ENCODE assay signal across 23 cellular contexts in the genomic region with DNA sequence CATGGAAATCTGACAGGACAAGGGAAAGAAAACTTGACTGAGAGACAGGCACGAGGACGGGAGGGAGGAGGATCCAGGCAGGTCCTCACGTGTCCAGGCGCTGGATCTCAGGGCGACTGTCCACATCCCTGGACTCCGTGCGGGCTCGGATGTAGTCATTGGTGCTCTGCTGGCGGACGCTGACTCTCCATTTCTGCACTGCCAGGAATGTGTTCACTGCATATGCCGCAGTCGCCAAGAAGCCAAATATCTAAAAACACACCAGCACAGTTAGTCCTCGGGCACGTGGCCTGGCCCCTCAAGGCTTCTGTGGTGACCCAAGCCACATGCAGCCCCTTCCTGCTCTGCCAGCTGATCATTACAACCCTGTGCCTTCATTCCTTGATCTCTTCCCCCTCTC. TPM values are rescaled to one million over a fixed set of nuclear protein-coding genes. Genes with fewer than 3 reads are reported as not detected.
DNase-seq lines count a peak whose midpoint lies in the region; ATAC-seq, FAIRE-seq and TF ChIP-seq lines count a peak whose summit lies in the region.
"Had no signal": no experiment of that assay in that cellular context is flagged by ENCODE, and none has a peak within 500 bp of the region (broad histone marks: within the 10 kb centered on the region; RNA-seq: fewer than 3 reads in every experiment).

No MANE protein-coding gene starts in this region.

- ATAC-seq in K562 (no peak), foreskin keratinocyte (no peak)
- no peak for ATAC-seq in effector memory CD8-positive, alpha-beta T cell (replicated peaks)

- DNase-seq in mammary epithelial cell (peak; percentile 23), MCF 10A (ENCODE audit: unreplicated experiment) (no peak), K562 (ENCODE audit: extremely low read depth in 1 of 4, low spot score in 3 of 4) (no peak), NCI-H2171 (lab: John Stamatoyannopoulos, UW) (no peak), foreskin keratinocyte (no peak), NCI-H1048 (lab: John Stamatoyannopoulos, UW) (no peak)
- DNase-seq in effector memory CD8-positive, alpha-beta T cell, result no peak
- DNase-seq: AML-193; CD8-positive, alpha-beta memory T cell; DMS53; GDM1; NCI-H1105 treated with DMSO at 0.1 percent for 48 hours; NCI-H2029 treated with DMSO at 0.1 percent for 48 hours; NCI-H345; NCI-H524; NCI-H774; NK-92 treated with Interleukin-12 subunit alpha and Interleukin-12 subunit beta, amount 100 ng/mL, for 24 hours; SJCRH30 had no signal

- no peak for FAIRE-seq in K562 (lab: Jason Lieb, UNC)

- H3K4me1 Mint-ChIP-seq in MCF 10A (ENCODE audit: insufficient read depth, unreplicated experiment) (peaks cover 29% of the 10 kb centered on the region), nephron (peaks cover 55% of the 10 kb centered on the region)
- H3K4me1 Mint-ChIP-seq in effector memory CD8-positive, alpha-beta T cell (ENCODE audit: low read depth in 2 of 2), result no peaks in the 10 kb centered on the region

- no peak for TF ChIP-seq RAD21 in K562 (CRISPR knock-in tag; conservative IDR thresholded peaks at IDR 0.05 in 1 of 2, IDR thresholded peaks at IDR 0.05 in 1 of 2)

- H3K9ac ChIP-seq in mammary epithelial cell (ENCODE audit: insufficient read depth, low read length) (no peak overlapping the region), K562 (ENCODE audit: insufficient read depth in 1 of 2, low read depth in 2 of 2, low read length in 2 of 2) (peak overlapping the region in 1 of 2 experiments; percentile 36; a peak in 1 of 4 replicates)

- no peaks in the 10 kb centered on the region for H3K9me3 Mint-ChIP-seq in MCF 10A (ENCODE audit: unreplicated experiment)
- no peaks in the 10 kb centered on the region for H3K9me3 Mint-ChIP-seq in nephron
- no peaks in the 10 kb centered on the region for H3K9me3 Mint-ChIP-seq in effector memory CD8-positive, alpha-beta T cell
- H3K9me3 Mint-ChIP-seq: CD8-positive, alpha-beta memory T cell had no signal

- H3K4me3 ChIP-seq in mammary epithelial cell (replicated peaks in 1 of 3; ENCODE audit: insufficient read depth in 1 of 3, low read depth in 2 of 3, low read length in 3 of 3) (no peak overlapping the region), K562 (no peak overlapping the region)
- H3K4me3 ChIP-seq: HAP-1, SJCRH30 had no signal

- H3K4me1 ChIP-seq in mammary epithelial cell (ENCODE audit: insufficient read depth, low read length), result peaks cover 44% of the 10 kb centered on the region
- peaks cover 31 to 54% of the 10 kb centered on the region in 2 experiments for H3K4me1 ChIP-seq in K562 (replicated peaks in 1 of 2; ENCODE audit: control insufficient read depth in 2 of 2, insufficient read depth in 2 of 2, low read length in 2 of 2)
- H3K4me1 ChIP-seq in foreskin keratinocyte, result peaks cover 20% of the 10 kb centered on the region
- H3K4me1 ChIP-seq: HAP-1 had no signal

- no peaks in the 10 kb centered on the region for H3K79me2 ChIP-seq in mammary epithelial cell (ENCODE audit: insufficient read depth, low read length)
- H3K79me2 ChIP-seq in K562 (ENCODE audit: control insufficient read depth, insufficient read depth, low read length), result no peaks in the 10 kb centered on the region

- H3K9me3 ChIP-seq in mammary epithelial cell (replicated peaks; ENCODE audit: insufficient read depth, low read length) (no peaks in the 10 kb centered on the region), K562 (replicated peaks; ENCODE audit: control insufficient read depth, insufficient read depth, low read depth, low read length) (no peaks in the 10 kb centered on the region)
- H3K9me3 ChIP-seq: HAP-1, SJCRH30 had no signal

- POLR2A ChIA-PET in MCF 10A (lab: Yijun Ruan, JAX), result no interaction called here
- POLR2A ChIA-PET in K562 (lab: Yijun Ruan, JAX), result no interaction called here

- H3K9me1 ChIP-seq in K562 (ENCODE audit: control insufficient read depth, insufficient read depth, low read length), result no peaks in the 10 kb centered on the region

- no TSS peak for BruUV-seq in mammary epithelial cell (replicated peaks; lab: Mats Ljungman, UMichigan)
- no TSS peak for BruUV-seq in MCF 10A (replicated peaks; lab: Mats Ljungman, UMichigan)
- BruUV-seq in K562 (replicated peaks; lab: Mats Ljungman, UMichigan), result no TSS peak

- no peak for TF ChIP-seq EP300 in K562 (IDR thresholded peaks at IDR 0.05; ENCODE audit: low read length)

- WGBS in mammary epithelial cell (ENCODE audit: low coverage, missing lambda C conversion rate), result 43% methylated on average over 13 of the region's 14 CpGs
- WGBS in K562 (ENCODE audit: insufficient coverage, low coverage, missing lambda C conversion rate), result 96% methylated on average over 14 of the region's 14 CpGs

- H3K27me3 ChIP-seq in mammary epithelial cell (ENCODE audit: insufficient read depth, low read length), result no peaks in the 10 kb centered on the region
- no peaks in the 10 kb centered on the region for H3K27me3 ChIP-seq in K562 (ENCODE audit: control insufficient read depth in 2 of 2, insufficient read depth in 2 of 2, low read length in 2 of 2)
- H3K27me3 ChIP-seq in foreskin keratinocyte, result no peaks in the 10 kb centered on the region
- H3K27me3 ChIP-seq: SJCRH30 had no signal

- H3K4me2 ChIP-seq in mammary epithelial cell (ENCODE audit: insufficient read depth, low read depth, low read length) (no peak overlapping the region), K562 (ENCODE audit: insufficient read depth, low read length) (no peak overlapping the region)

- H3K36me3 Mint-ChIP-seq in MCF 10A (ENCODE audit: insufficient read depth, unreplicated experiment), result peaks cover 18% of the 10 kb centered on the region
- peaks cover 12% of the 10 kb centered on the region for H3K36me3 Mint-ChIP-seq in nephron (ENCODE audit: low read depth)
- H3K36me3 Mint-ChIP-seq in effector memory CD8-positive, alpha-beta T cell (ENCODE audit: insufficient read depth), result no peaks in the 10 kb centered on the region
- H3K36me3 Mint-ChIP-seq: CD8-positive, alpha-beta memory T cell had no signal

- in situ Hi-C loops in mammary epithelial cell (cut with MboI; ENCODE audit: low sequenced_read_pairs in 2 of 2) (loop anchor here (10.0 to 25.0 kb wide), 2 partner anchors 240 to 243 kb away; no protein-coding TSS in a partner anchor), K562 (cut with MboI) (no loop called here)

- intact Hi-C loops in mammary epithelial cell (cut with micrococcal nuclease), result no loop called here
- intact Hi-C loops in MCF 10A (cut with micrococcal nuclease), result no loop called here
- intact Hi-C loops in K562 (cut with micrococcal nuclease), result no loop called here

- no peak overlapping the region for H3K27ac Mint-ChIP-seq in MCF 10A (ENCODE audit: low read depth, unreplicated experiment)
- H3K27ac Mint-ChIP-seq in nephron, result peak overlapping the region; percentile 25 to 63 (median 48)
- H3K27ac Mint-ChIP-seq in effector memory CD8-positive, alpha-beta T cell, result no peak overlapping the region
- H3K27ac Mint-ChIP-seq: CD8-positive, alpha-beta memory T cell had no signal

- H4K20me1 ChIP-seq in mammary epithelial cell (ENCODE audit: insufficient read depth, low read length) (no peaks in the 10 kb centered on the region), K562 (replicated peaks; ENCODE audit: control insufficient read depth, insufficient read depth, low read length) (no peaks in the 10 kb centered on the region)

- H3K27ac ChIP-seq in mammary epithelial cell (ENCODE audit: insufficient read depth, low read depth, low read length), result no peak overlapping the region
- H3K27ac ChIP-seq in K562 (ENCODE audit: extremely low read depth, low read depth, low read length), result no peak overlapping the region
- H3K27ac ChIP-seq in foreskin keratinocyte, result no peak overlapping the region
- H3K27ac ChIP-seq: 22Rv1, C4-2B, SJCRH30 had no signal

- CTCF ChIA-PET in mammary epithelial cell (lab: Charles Lee; ENCODE audit: low non-redundant PET), result no interaction called here
- CTCF ChIA-PET in MCF 10A (lab: Yijun Ruan, JAX), result interaction anchor here (0.8 kb wide), 1 partner anchor 268 kb away, joined by 3 read pairs; no protein-coding TSS in a partner anchor
- CTCF ChIA-PET in K562 (lab: Yijun Ruan, JAX; ENCODE audit: low intra/inter-chr PET ratio), result no interaction called here

- dilution Hi-C loops in mammary epithelial cell (cut with HindIII; ENCODE audit: low sequenced_read_pairs), result no loop called here

- no peak for TF ChIP-seq POLR2A in K562 (conservative IDR thresholded peaks at IDR 0.05)

- peaks cover 9% of the 10 kb centered on the region for H3K36me3 ChIP-seq in mammary epithelial cell (ENCODE audit: insufficient read depth, low read length)
- H3K36me3 ChIP-seq in K562 (ENCODE audit: control insufficient read depth, insufficient read depth, low read length), result peaks cover 28% of the 10 kb centered on the region; the same call in 2 of the 3 replicates
- H3K36me3 ChIP-seq: SJCRH30 had no signal

- H3K4me3 Mint-ChIP-seq in MCF 10A (ENCODE audit: unreplicated experiment), result no peak overlapping the region
- no peak overlapping the region for H3K4me3 Mint-ChIP-seq in nephron
- H3K4me3 Mint-ChIP-seq in effector memory CD8-positive, alpha-beta T cell, result no peak overlapping the region
- H3K4me3 Mint-ChIP-seq: CD8-positive, alpha-beta memory T cell had no signal

- peak overlapping the region; percentile 7 for H2AFZ ChIP-seq in mammary epithelial cell (ENCODE audit: low read depth, low read length)
- H2AFZ ChIP-seq in K562 (ENCODE audit: low read depth, low read length), result no peak overlapping the region

- H3K27me3 Mint-ChIP-seq in MCF 10A (ENCODE audit: insufficient read depth, unreplicated experiment) (no peaks in the 10 kb centered on the region), nephron (ENCODE audit: low read depth) (no peaks in the 10 kb centered on the region)
- no peaks in the 10 kb centered on the region for H3K27me3 Mint-ChIP-seq in effector memory CD8-positive, alpha-beta T cell

- TF ChIP-seq CTCF in mammary epithelial cell (conservative IDR thresholded peaks at IDR 0.05 in 1 of 2, IDR thresholded peaks at IDR 0.05 in 1 of 2; ENCODE audit: extremely low read depth in 1 of 2, insufficient read depth in 1 of 2, low read depth in 1 of 2, low read length in 2 of 2) (no peak), MCF 10A (IDR thresholded peaks at IDR 0.05; ENCODE audit: unreplicated experiment) (no peak), K562 (IDR thresholded peaks at IDR 0.05 in 2 of 3, conservative IDR thresholded peaks at IDR 0.05 in 1 of 3; ENCODE audit: insufficient read depth in 2 of 3, low read depth in 1 of 3, low read length in 3 of 3) (no peak), nephron (IDR thresholded peaks at IDR 0.05; ENCODE audit: unreplicated experiment in 3 of 3) (no peak), foreskin keratinocyte (conservative IDR thresholded peaks at IDR 0.05) (no peak)

RNA-seq across cellular contexts. Expression of a gene that starts 17.5 kb away (rescaled TPM):
- 10 to 100 TPM; 18.8 to 40.7 TPM for total RNA-seq in mammary epithelial cell
- polyA plus RNA-seq in mammary epithelial cell, result 23.8 TPM
- polyA minus RNA-seq in mammary epithelial cell, result 20.4 TPM
- 4.3 and 5.7 TPM in 2 replicates for total RNA-seq in MCF 10A (2022)
- 14.6 and 32.5 TPM in 2 replicates for total RNA-seq in K562 (2011; cell fraction: chromatin; rRNA removed; ENCODE audit: low replicate concordance)
- total RNA-seq in K562 (2011; cell fraction: nucleolus; rRNA removed), result 29.5 and 37.2 TPM in 2 replicates
- total RNA-seq in K562 (2011; cell fraction: nucleoplasm; rRNA removed), result 28.2 and 47.6 TPM in 2 replicates
- total RNA-seq in K562 (2014; rRNA removed), result 12.9 and 18.3 TPM in 2 replicates
- 13.1 and 13.4 TPM in 2 replicates for total RNA-seq in K562 (2014; rRNA removed; fragmentation: Illumina TruSeq; extraction: Trizol)
- 15.8 and 17.5 TPM in 2 replicates for total RNA-seq in K562 (2015; rRNA removed; fragmentation: Illumina TruSeq; extraction: Trizol)
- 33.4 and 34.5 TPM in 2 replicates for total RNA-seq in K562 (2021)
- 24.5 and 24.7 TPM in 2 replicates for polyA plus RNA-seq in K562 (2011; rRNA removed)
- polyA plus RNA-seq in K562 (2011; cell fraction: cytosol; rRNA removed), result 26.9 and 52.8 TPM in 2 replicates
- polyA plus RNA-seq in K562 (2011; cell fraction: nucleus; rRNA removed), result 16.3 and 19.8 TPM in 2 replicates
- 27.1 and 39.9 TPM in 2 replicates for polyA plus RNA-seq in K562 (2012)
- 29.1 and 29.8 TPM in 2 replicates for polyA plus RNA-seq in K562 (2014; fragmentation: Illumina TruSeq; extraction: Trizol)
- 1 to 10 TPM; 4.6 to 8.3 TPM for polyA plus RNA-seq in K562 (2014; fragmentation: Nextera tagmentation; extraction: Ambion mirVana)
- polyA plus RNA-seq in K562 (2014; rRNA removed), result 28.2 and 29.9 TPM in 2 replicates
- 8.2 and 14.0 TPM in 2 replicates for polyA minus RNA-seq in K562 (2011; rRNA and poly(A)+ RNA removed)
- 10.8 and 12.8 TPM in 2 replicates for polyA minus RNA-seq in K562 (2011; cell fraction: cytosol; rRNA and poly(A)+ RNA removed)
- polyA minus RNA-seq in K562 (2011; cell fraction: nucleus; rRNA and poly(A)+ RNA removed), result 6.7 and 7.3 TPM in 2 replicates
- 22.1 and 23.8 TPM in 2 replicates for total RNA-seq in foreskin keratinocyte
- polyA plus RNA-seq in foreskin keratinocyte, result 32.8 and 33.9 TPM in 2 replicates

RNA-seq across cellular contexts. Expression of a gene that starts 42.7 kb away (rescaled TPM):
- not detected for total RNA-seq in mammary epithelial cell
- 0.08 TPM for polyA plus RNA-seq in mammary epithelial cell
- polyA minus RNA-seq in mammary epithelial cell, result not detected
- total RNA-seq in MCF 10A (2022), result not detected in 2 replicates
- not detected in 2 replicates for total RNA-seq in K562 (2011; cell fraction: chromatin; rRNA removed; ENCODE audit: low replicate concordance)
- 0.39 TPM in 1 of 2 replicates, not detected in the other for total RNA-seq in K562 (2011; cell fraction: nucleolus; rRNA removed)
- total RNA-seq in K562 (2011; cell fraction: nucleoplasm; rRNA removed), result not detected in 2 replicates
- total RNA-seq in K562 (2014; rRNA removed), result not detected in 2 replicates
- total RNA-seq in K562 (2014; rRNA removed; fragmentation: Illumina TruSeq; extraction: Trizol), result not detected in 2 replicates
- total RNA-seq in K562 (2015; rRNA removed; fragmentation: Illumina TruSeq; extraction: Trizol), result not detected in 2 replicates
- not detected in 2 replicates for total RNA-seq in K562 (2021)
- polyA plus RNA-seq in K562 (2011; rRNA removed), result not detected in 2 replicates
- 0.31 TPM in 1 of 2 replicates, not detected in the other for polyA plus RNA-seq in K562 (2011; cell fraction: cytosol; rRNA removed)
- 0.11 TPM in 1 of 2 replicates, not detected in the other for polyA plus RNA-seq in K562 (2011; cell fraction: nucleus; rRNA removed)
- 0.17 TPM in 1 of 2 replicates, not detected in the other for polyA plus RNA-seq in K562 (2012)
- not detected in 2 replicates for polyA plus RNA-seq in K562 (2014; fragmentation: Illumina TruSeq; extraction: Trizol)
- polyA plus RNA-seq in K562 (2014; fragmentation: Nextera tagmentation; extraction: Ambion mirVana), result not detected
- not detected in 2 replicates for polyA plus RNA-seq in K562 (2014; rRNA removed)
- polyA minus RNA-seq in K562 (2011; rRNA and poly(A)+ RNA removed), result not detected in 2 replicates
- polyA minus RNA-seq in K562 (2011; cell fraction: cytosol; rRNA and poly(A)+ RNA removed), result not detected in 2 replicates
- not detected in 2 replicates for polyA minus RNA-seq in K562 (2011; cell fraction: nucleus; rRNA and poly(A)+ RNA removed)
- not detected in 2 replicates for total RNA-seq in foreskin keratinocyte
- not detected in 2 replicates for polyA plus RNA-seq in foreskin keratinocyte
- total RNA-seq: LHCN-M2 had no signal
- polyA plus RNA-seq: CD8-positive, alpha-beta memory T cell had no signal

RNA-seq across cellular contexts. Expression of a gene that starts 55.7 kb away (rescaled TPM):
- total RNA-seq in mammary epithelial cell (1 to 10 TPM; 2.7 to 2.8 TPM), MCF 10A (2022) (2.1 and 4.8 TPM in 2 replicates), K562 (2014; rRNA removed) (1.1 and 1.9 TPM in 2 replicates), K562 (2014; rRNA removed; fragmentation: Illumina TruSeq; extraction: Trizol) (0.22 and 0.40 TPM in 2 replicates), K562 (2015; rRNA removed; fragmentation: Illumina TruSeq; extraction: Trizol) (2.3 and 2.6 TPM in 2 replicates), K562 (2021) (2.4 and 2.7 TPM in 2 replicates), foreskin keratinocyte (2.1 and 2.3 TPM in 2 replicates)
- polyA plus RNA-seq in mammary epithelial cell (1.5 TPM), K562 (2011; rRNA removed) (0.92 and 1.2 TPM in 2 replicates), K562 (2014; fragmentation: Illumina TruSeq; extraction: Trizol) (0.25 and 0.93 TPM in 2 replicates), K562 (2014; fragmentation: Nextera tagmentation; extraction: Ambion mirVana) (not detected), K562 (2014; rRNA removed) (0.30 and 0.51 TPM in 2 replicates), foreskin keratinocyte (0.11 and 0.19 TPM in 2 replicates)
- polyA minus RNA-seq in mammary epithelial cell, result not detected
- 1.5 and 1.6 TPM in 2 replicates for total RNA-seq in K562 (2011; cell fraction: chromatin; rRNA removed; ENCODE audit: low replicate concordance)
- total RNA-seq in K562 (2011; cell fraction: nucleolus; rRNA removed), result 2.0 and 3.3 TPM in 2 replicates
- 1.9 and 2.7 TPM in 2 replicates for total RNA-seq in K562 (2011; cell fraction: nucleoplasm; rRNA removed)
- polyA plus RNA-seq in K562 (2011; cell fraction: cytosol; rRNA removed), result 0.86 and 2.9 TPM in 2 replicates
- 1.2 and 3.4 TPM in 2 replicates for polyA plus RNA-seq in K562 (2011; cell fraction: nucleus; rRNA removed)
- polyA plus RNA-seq in K562 (2012), result 3.1 and 3.8 TPM in 2 replicates
- 0.30 and 0.77 TPM in 2 replicates for polyA minus RNA-seq in K562 (2011; rRNA and poly(A)+ RNA removed)
- polyA minus RNA-seq in K562 (2011; cell fraction: cytosol; rRNA and poly(A)+ RNA removed), result 2.7 TPM in 1 of 2 replicates, not detected in the other
- polyA minus RNA-seq in K562 (2011; cell fraction: nucleus; rRNA and poly(A)+ RNA removed), result 1.00 and 2.4 TPM in 2 replicates

Comparison
In these comparisons a context has a peak if more than half of its experiments do, and no peak if none do; other contexts are left out.
1. H3K27ac Mint-ChIP-seq: peak in nephron (3 of 3); none in MCF 10A (single experiment) and effector memory CD8-positive, alpha-beta T cell (0 of 2).